Comparison of ENCODE assay signal across 8 cellular contexts in the genomic region with DNA sequence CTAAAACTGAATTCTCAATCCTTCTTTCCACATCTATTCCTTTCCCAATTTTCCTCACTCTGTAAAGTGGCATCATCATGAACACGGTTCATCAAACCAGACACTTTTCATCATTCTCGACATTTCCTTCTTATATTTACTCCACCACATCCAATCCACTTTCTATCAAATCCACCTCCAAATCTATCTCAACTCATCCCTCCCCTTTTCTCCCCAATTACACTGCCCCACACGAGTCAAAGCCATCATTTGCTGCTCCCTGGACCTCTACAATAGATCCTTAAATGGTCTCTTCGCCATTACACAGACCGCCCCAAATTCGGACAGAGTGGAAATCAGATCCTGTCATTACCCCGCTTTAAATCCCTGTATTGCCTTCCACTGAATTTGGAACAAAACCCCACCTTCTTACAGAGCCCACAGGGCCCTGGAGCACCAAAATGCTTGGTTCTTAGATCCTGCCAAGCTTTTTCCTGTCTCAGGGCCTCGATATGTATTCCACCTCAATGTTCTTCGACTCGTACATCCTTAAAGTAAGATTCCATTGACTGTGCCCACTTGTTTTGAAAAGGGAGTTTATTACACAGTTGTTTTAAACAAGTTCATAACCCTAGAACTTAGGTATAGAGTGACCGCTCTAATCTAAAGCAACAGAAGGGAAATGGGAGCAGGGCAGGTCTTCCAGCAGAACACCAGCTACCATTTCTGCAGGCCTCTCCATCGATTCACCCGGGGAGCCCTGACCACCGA. TPM values are rescaled to one million over a fixed set of nuclear protein-coding genes. Genes with fewer than 3 reads are reported as not detected.
DNase-seq lines count a peak whose midpoint lies in the region; ATAC-seq and TF ChIP-seq lines count a peak whose summit lies in the region.

No MANE protein-coding gene starts in this region.

- H3K36me3 ChIP-seq in osteoblast (ENCODE audit: insufficient read depth, low read length) = no peaks in the 10 kb centered on the region

- H3K9me3 ChIP-seq in osteoblast (ENCODE audit: low read depth, low read length) = no peaks in the 10 kb centered on the region

- H3K4me3 ChIP-seq in osteoblast (ENCODE audit: insufficient read depth, low read length) = peak overlapping the region; percentile 98

- in situ Hi-C loops in GM13976 (cut with MboI; ENCODE audit: low sequenced_read_pairs, unreplicated experiment) = no loop called here

- H3K27ac ChIP-seq in epithelial cell of prostate = peak overlapping the region; percentile 75
- H3K27ac ChIP-seq in osteoblast (ENCODE audit: low read depth, low read length) = peak overlapping the region; percentile 87

- no peak for ATAC-seq in HG03025 (IDR thresholded peaks at IDR 0.05; ENCODE audit: low FRiP score, unreplicated experiment)

- DNase-seq in NCI-H2227 (lab: John Stamatoyannopoulos, UW; ENCODE audit: unreplicated experiment) = peak; percentile 47
- DNase-seq in NCI-H2227 treated with DMSO at 0.1 percent for 48 hours (lab: John Stamatoyannopoulos, UW) = no peak
- peak; percentile 19 for DNase-seq in RPMI7951 (ENCODE audit: low read depth)
- DNase-seq in epithelial cell of prostate (ENCODE audit: low read depth, low spot score) = no peak
- peak; percentile 80 for DNase-seq in osteoblast (ENCODE audit: insufficient read length, low spot score, missing footprints)
- DNase-seq in GDM1 (lab: John Stamatoyannopoulos, UW) = no peak
- DNase-seq in GM13976 (ENCODE audit: low spot score) = no peak

- H3K27me3 ChIP-seq in osteoblast (ENCODE audit: insufficient read depth, low read length) = no peaks in the 10 kb centered on the region

- peak overlapping the region; percentile 91 for H2AFZ ChIP-seq in osteoblast (ENCODE audit: low read length)

- peak overlapping the region; percentile 82 for H3K4me2 ChIP-seq in osteoblast (ENCODE audit: insufficient read depth, low read length)

- peaks cover 21% of the 10 kb centered on the region for H3K4me1 ChIP-seq in osteoblast (ENCODE audit: insufficient read depth, low read length)

- peaks cover 72% of the 10 kb centered on the region for H3K79me2 ChIP-seq in osteoblast (ENCODE audit: insufficient read depth, low read length)

- TF ChIP-seq CTCF in osteoblast (IDR thresholded peaks at IDR 0.05; ENCODE audit: extremely low read depth, low read depth, low read length) (no peak), GM13976 (IDR thresholded peaks at IDR 0.05; ENCODE audit: borderline replicate concordance, control extremely low read depth, extremely low read depth, insufficient read depth, missing control alignments) (no peak)

- H4K20me1 ChIP-seq in osteoblast (ENCODE audit: insufficient read depth, low read length) = peaks cover 1% of the 10 kb centered on the region

RNA-seq across cellular contexts. Expression of a gene that starts 0.8 kb away (rescaled TPM):
- 52.9 and 57.1 TPM in 2 replicates for total RNA-seq in RPMI7951 (2014; rRNA removed; shearing (Covaris generic))
- 52.8 and 60.7 TPM in 2 replicates for total RNA-seq in osteoblast

Comparison
In these comparisons a context has a peak if more than half of its experiments do, and no peak if none do; other contexts are left out.
1. DNase-seq: peak in NCI-H2227 (single experiment), RPMI7951 (single experiment) and osteoblast (single experiment); none in NCI-H2227 treated with DMSO at 0.1 percent for 48 hours (single experiment), epithelial cell of prostate (single experiment), GDM1 (single experiment) and GM13976 (single experiment).